ENCODE assay signal across 15 cellular contexts in genomic region chr4:151314509-151314908, GRCh38. TPM values are rescaled to one million over a fixed set of nuclear protein-coding genes. Genes with fewer than 3 reads are reported as not detected.
A peak's percentile ranks its signal among the peaks of the same experiment; 100 is the strongest.
DNase-seq lines count a peak whose midpoint lies in the region; ATAC-seq and TF ChIP-seq lines count a peak whose summit lies in the region.
"Had no signal": no experiment of that assay in that cellular context is flagged by ENCODE, and none has a peak within 500 bp of the region (broad histone marks: within the 10 kb centered on the region; RNA-seq: fewer than 3 reads in every experiment).

No MANE protein-coding gene starts in this region.

- no peak overlapping the region for H2BK20ac ChIP-seq in H9 (ENCODE audit: low read depth, low read length, poor library complexity, severe bottlenecking)

- no peak overlapping the region for H4K5ac ChIP-seq in H9 (ENCODE audit: insufficient read length, low read depth, low read length)

- H2BK5ac ChIP-seq in H9 (ENCODE audit: insufficient read length, low read length): no peak overlapping the region

- DNase-seq in H9: no peak
- no peak for DNase-seq in ascending aorta (ENCODE audit: low spot score in 2 of 2)
- no peak for DNase-seq in hepatocyte (ENCODE audit: low spot score)
- no peak for DNase-seq in prostate gland (ENCODE audit: low spot score)
- no peak for DNase-seq in NCI-H82 (lab: John Stamatoyannopoulos, UW)
- DNase-seq in T-helper 1 cell: no peak
- no peak for DNase-seq in activated naive CD4-positive, alpha-beta T cell treated with anti-CD3 and anti-CD28 coated beads, Interleukin-2, amount 50 U/mL, for 72 hours (ENCODE audit: low spot score in 2 of 2)
- no peak for DNase-seq in HuH-7 (ENCODE audit: low spot score)
- DNase-seq: activated naive CD4-positive, alpha-beta T cell treated with Interleukin-2 at 50 U/mL for 16 hours; NCI-H2107; SIG-M5; stimulated activated naive CD4-positive, alpha-beta T cell had no signal

- TF ChIP-seq CTCF in H9 (conservative IDR thresholded peaks at IDR 0.05) (no peak), ascending aorta (IDR thresholded peaks at IDR 0.05) (no peak), hepatocyte (IDR thresholded peaks at IDR 0.05; ENCODE audit: poor library complexity) (no peak), prostate gland (IDR thresholded peaks at IDR 0.05) (no peak)

- no peak overlapping the region for H4K8ac ChIP-seq in H9 (replicated peaks; ENCODE audit: insufficient read length, low read depth, low read length)

- H3K14ac ChIP-seq in H9 (ENCODE audit: insufficient read depth, low read length): no peak overlapping the region

- ATAC-seq in activated naive CD4-positive, alpha-beta T cell treated with anti-CD3 and anti-CD28 coated beads, Interleukin-2, amount 50 U/mL, for 72 hours: no peak

- H3K27me3 ChIP-seq in H9 (ENCODE audit: insufficient read depth, low read length) (no peaks in the 10 kb centered on the region), ascending aorta (no peaks in the 10 kb centered on the region), hepatocyte (no peaks in the 10 kb centered on the region), prostate gland (replicated peaks; ENCODE audit: insufficient read depth) (no peaks in the 10 kb centered on the region)

- H3K79me1 ChIP-seq in H9 (ENCODE audit: insufficient read depth, low read depth, low read length, poor library complexity, severe bottlenecking): no peaks in the 10 kb centered on the region

- H3K56ac ChIP-seq in H9 (ENCODE audit: insufficient read length, low read depth, low read length): no peak overlapping the region

- H2AFZ ChIP-seq in H9 (ENCODE audit: low read length) (no peak overlapping the region), hepatocyte (no peak overlapping the region)

- no peaks in the 10 kb centered on the region for H3K27me3 Mint-ChIP-seq in H9 (ENCODE audit: low read depth)

- H3K4me3 ChIP-seq in ascending aorta (no peak overlapping the region), hepatocyte (no peak overlapping the region), prostate gland (no peak overlapping the region)

- no peak overlapping the region for H3K27ac ChIP-seq in H9 (ENCODE audit: insufficient read length, low read depth, low read length)
- H3K27ac ChIP-seq in ascending aorta: peak overlapping the region; percentile 52 to 65
- H3K27ac ChIP-seq in hepatocyte: peak overlapping the region; percentile 74
- peak overlapping the region; percentile 29 to 38 for H3K27ac ChIP-seq in prostate gland

- H3K9me3 ChIP-seq in H9 (ENCODE audit: control insufficient read depth, low read depth, low read length) (no peaks in the 10 kb centered on the region), ascending aorta (no peaks in the 10 kb centered on the region), hepatocyte (ENCODE audit: low read depth) (no peaks in the 10 kb centered on the region), prostate gland (no peaks in the 10 kb centered on the region)

- no peak overlapping the region for H3K23ac ChIP-seq in H9 (ENCODE audit: insufficient read length, low read depth, low read length)

- no CpG with 5 or more reads among the region's 1 CpG for WGBS in H9 (ENCODE audit: extremely low coverage, insufficient read length, low lambda C conversion rate)
- 90% methylated on average over 1 of the region's 1 CpG for WGBS in hepatocyte (ENCODE audit: low lambda C conversion rate, missing lambda C conversion rate)
- WGBS in prostate gland: 92% methylated on average over 1 of the region's 1 CpG

- intact Hi-C loops in ascending aorta (cut with DNase I) (no loop called here), prostate gland (cut with DNase I) (no loop called here)

- H3K4me1 Mint-ChIP-seq in H9: peaks cover 32% of the 10 kb centered on the region in 2 experiments

- peaks cover 5% of the 10 kb centered on the region; the same call in 1 of the 2 replicates for H3K4me1 ChIP-seq in H9 (ENCODE audit: insufficient read depth, low read length)
- H3K4me1 ChIP-seq in ascending aorta: peaks cover 0 to 22% of the 10 kb centered on the region in 2 donors
- H3K4me1 ChIP-seq in hepatocyte (ENCODE audit: insufficient read depth): peaks cover 7% of the 10 kb centered on the region
- no peaks in the 10 kb centered on the region for H3K4me1 ChIP-seq in prostate gland (replicated peaks)

- peaks cover 3 to 20% (median 6%) of the 10 kb centered on the region in 3 experiments; a peak in 6 of 7 replicates for H3K36me3 Mint-ChIP-seq in H9 (ENCODE audit: insufficient read depth in 1 of 3, low read depth in 3 of 3)
- H3K36me3 Mint-ChIP-seq in activated naive CD4-positive, alpha-beta T cell treated with anti-CD3 and anti-CD28 coated beads, Interleukin-2, amount 50 U/mL, for 72 hours: no peaks in the 10 kb centered on the region

- H3K4me2 ChIP-seq in H9 (ENCODE audit: insufficient read depth, insufficient read length, low read length) (no peak overlapping the region), hepatocyte (peak overlapping the region; percentile 10)

- no peak overlapping the region for H3K18ac ChIP-seq in H9 (ENCODE audit: insufficient read length, low read depth, low read length)

- no peak overlapping the region for H3K4me3 Mint-ChIP-seq in H9

- H3K9ac ChIP-seq in H9 (ENCODE audit: extremely low read depth, insufficient read length, low read length): no peak overlapping the region

- no peak overlapping the region for H2BK120ac ChIP-seq in H9 (ENCODE audit: low read depth, low read length, poor library complexity, severe bottlenecking)

- no peak overlapping the region for H3T11ph ChIP-seq in H9 (ENCODE audit: low read length)

- H3K79me2 ChIP-seq in H9 (ENCODE audit: insufficient read depth, low read length): peaks cover 29% of the 10 kb centered on the region; the same call in 1 of the 2 replicates
- H3K79me2 ChIP-seq in hepatocyte: peaks cover 88% of the 10 kb centered on the region

- no peak overlapping the region for H2BK12ac ChIP-seq in H9 (ENCODE audit: insufficient read length, low read depth, low read length)

- H3K9me3 Mint-ChIP-seq in H9: peaks cover 0 to 3% of the 10 kb centered on the region in 2 experiments; a peak in 1 of 5 replicates
- no peaks in the 10 kb centered on the region for H3K9me3 Mint-ChIP-seq in activated naive CD4-positive, alpha-beta T cell treated with anti-CD3 and anti-CD28 coated beads, Interleukin-2, amount 50 U/mL, for 72 hours

- TF ChIP-seq POLR2A in prostate gland (IDR thresholded peaks at IDR 0.05): no peak

- H2BK15ac ChIP-seq in H9 (ENCODE audit: low read depth, low read length): no peak overlapping the region

- H4K20me1 ChIP-seq in H9 (ENCODE audit: control insufficient read depth, insufficient read depth, insufficient read length) (no peaks in the 10 kb centered on the region), hepatocyte (ENCODE audit: insufficient read depth, poor library complexity, severe bottlenecking) (peaks cover 14% of the 10 kb centered on the region)

- no peak overlapping the region for H4K91ac ChIP-seq in H9 (ENCODE audit: insufficient read length, low read depth, low read length)

- no peaks in the 10 kb centered on the region for H3K36me3 ChIP-seq in ascending aorta
- H3K36me3 ChIP-seq in hepatocyte (replicated peaks; ENCODE audit: insufficient read depth, low read depth): no peaks in the 10 kb centered on the region
- H3K36me3 ChIP-seq in prostate gland: no peaks in the 10 kb centered on the region

- no peaks in the 10 kb centered on the region for H3K23me2 ChIP-seq in H9 (ENCODE audit: insufficient read length, low read depth, low read length, poor library complexity, severe bottlenecking)

- H3K9me2 ChIP-seq in hepatocyte (replicated peaks; ENCODE audit: insufficient read depth): no peaks in the 10 kb centered on the region

- H3K4ac ChIP-seq in H9 (ENCODE audit: low read depth, low read length): no peak overlapping the region

- peak overlapping the region in 2 of 3 experiments; percentile 62 to 88; a peak in 3 of 7 replicates for H3K27ac Mint-ChIP-seq in H9
- H3K27ac Mint-ChIP-seq in activated naive CD4-positive, alpha-beta T cell treated with anti-CD3 and anti-CD28 coated beads, Interleukin-2, amount 50 U/mL, for 72 hours: no peak overlapping the region

- H2AK5ac ChIP-seq in H9 (ENCODE audit: insufficient read length, low read length): no peak overlapping the region

RNA-seq across cellular contexts. Expression of gene SH3D19, which starts 10.9 kb away (rescaled TPM):
- total RNA-seq in H9 (2021) (29.7 and 32.1 TPM in 2 replicates), ascending aorta (110 TPM), hepatocyte (54.7 and 61.6 TPM in 2 replicates), prostate gland (10 to 100 TPM; 27.1 to 61.1 TPM)
- polyA plus RNA-seq in hepatocyte: 28.2 and 31.9 TPM in 2 replicates
- 1 to 10 TPM in 1 of 2 donors, not detected in 1; 1.7 TPM for total RNA-seq in activated naive CD4-positive, alpha-beta T cell treated with anti-CD3 and anti-CD28 coated beads, Interleukin-2, amount 50 U/mL, for 72 hours

RNA-seq across cellular contexts. Expression of gene PRSS48, which starts 37.5 kb away (rescaled TPM):
- not detected in 2 replicates for total RNA-seq in H9 (2021)
- not detected for total RNA-seq in ascending aorta
- not detected in 2 replicates for total RNA-seq in hepatocyte
- 0.43 and 0.79 TPM in 2 replicates for polyA plus RNA-seq in hepatocyte
- total RNA-seq in prostate gland: not detected
- not detected for total RNA-seq in activated naive CD4-positive, alpha-beta T cell treated with anti-CD3 and anti-CD28 coated beads, Interleukin-2, amount 50 U/mL, for 72 hours
- total RNA-seq: bronchial epithelial cell, M059J had no signal
- polyA plus RNA-seq: neural cell had no signal

Comparison
In these comparisons a context has a peak if more than half of its experiments do, and no peak if none do; other contexts are left out.
1. H3K27ac Mint-ChIP-seq: peak in H9 (2 of 3); none in activated naive CD4-positive, alpha-beta T cell treated with anti-CD3 and anti-CD28 coated beads, Interleukin-2, amount 50 U/mL, for 72 hours (0 of 2).
2. RNA of gene SH3D19, which starts 10.9 kb away (total RNA-seq): 110 TPM in ascending aorta (single experiment), 27.1 to 61.1 TPM in prostate gland, 54.7 to 61.6 TPM in hepatocyte and 29.7 to 32.1 TPM in H9; 1.7 TPM in activated naive CD4-positive, alpha-beta T cell treated with anti-CD3 and anti-CD28 coated beads, Interleukin-2, amount 50 U/mL, for 72 hours; every median in the first group is over 10 times any median in the second.